In genomic region chr9:16469184-16469583, GRCh38 we compare ENCODE assay signal across 18 cellular contexts.
DNase-seq lines count a peak whose midpoint lies in the region; ATAC-seq and TF ChIP-seq lines count a peak whose summit lies in the region.
"Had no signal": no experiment of that assay in that cellular context is flagged by ENCODE, and none has a peak within 500 bp of the region (broad histone marks: within the 10 kb centered on the region; RNA-seq: fewer than 3 reads in every experiment).

No MANE protein-coding gene starts in this region.

- H3K4me3 Mint-ChIP-seq in nephron progenitor cell, result no peak overlapping the region
- no peak overlapping the region for H3K4me3 Mint-ChIP-seq in MCF 10A (ENCODE audit: unreplicated experiment)
- H3K4me3 Mint-ChIP-seq: CD14-positive monocyte; CD4-positive, alpha-beta memory T cell; HFFc6 had no signal

- H3K4me1 Mint-ChIP-seq in nephron progenitor cell (peaks cover 3% of the 10 kb centered on the region), MCF 10A (ENCODE audit: insufficient read depth, unreplicated experiment) (no peaks in the 10 kb centered on the region)
- H3K4me1 Mint-ChIP-seq: CD14-positive monocyte; CD4-positive, alpha-beta memory T cell had no signal

- intact Hi-C loops in MCF 10A (cut with micrococcal nuclease), result no loop called here

- peaks cover 11% of the 10 kb centered on the region for H3K27me3 Mint-ChIP-seq in nephron progenitor cell (ENCODE audit: low read depth, poor library complexity)
- H3K27me3 Mint-ChIP-seq in MCF 10A (ENCODE audit: insufficient read depth, unreplicated experiment), result no peaks in the 10 kb centered on the region
- H3K27me3 Mint-ChIP-seq: CD4-positive, alpha-beta memory T cell had no signal

- peaks cover 37% of the 10 kb centered on the region for H3K9me3 Mint-ChIP-seq in nephron progenitor cell
- H3K9me3 Mint-ChIP-seq in MCF 10A (ENCODE audit: unreplicated experiment), result no peaks in the 10 kb centered on the region
- H3K9me3 Mint-ChIP-seq: HFFc6 had no signal

- CTCF ChIA-PET in MCF 10A (lab: Yijun Ruan, JAX), result no interaction called here

- H3K36me3 Mint-ChIP-seq in nephron progenitor cell (ENCODE audit: low read depth) (peaks cover 24% of the 10 kb centered on the region), MCF 10A (ENCODE audit: insufficient read depth, unreplicated experiment) (no peaks in the 10 kb centered on the region)
- H3K36me3 Mint-ChIP-seq: CD14-positive monocyte; CD4-positive, alpha-beta memory T cell had no signal

- no peak overlapping the region for H3K27ac Mint-ChIP-seq in nephron progenitor cell
- H3K27ac Mint-ChIP-seq in MCF 10A (ENCODE audit: low read depth, unreplicated experiment), result no peak overlapping the region
- H3K27ac Mint-ChIP-seq: HFFc6 had no signal

- TF ChIP-seq CTCF in GM12865 (IDR thresholded peaks at IDR 0.05; ENCODE audit: insufficient read depth, low read depth, low read length, missing control alignments) (no peak), nephron progenitor cell (IDR thresholded peaks at IDR 0.05) (no peak), MCF 10A (IDR thresholded peaks at IDR 0.05; ENCODE audit: unreplicated experiment) (no peak)

- DNase-seq in GM12865 (ENCODE audit: low read depth), result peak; percentile 50
- DNase-seq in NAMALWA (ENCODE audit: low spot score), result peak; percentile 1
- DNase-seq in amniotic epithelial cell (ENCODE audit: low read depth), result peak; percentile 51
- DNase-seq in nephron progenitor cell, result no peak
- no peak for DNase-seq in glomerular visceral epithelial cell (ENCODE audit: extremely low spot score)
- DNase-seq in MCF 10A (ENCODE audit: unreplicated experiment), result no peak
- DNase-seq: 8988T; CD4-positive, alpha-beta memory T cell; DMS153; DMS79; GF-D8; GOT3; H7; HFFc6 had no signal

- no TSS peak for BruUV-seq in MCF 10A (replicated peaks; lab: Mats Ljungman, UMichigan)

- H3K4me3 ChIP-seq in GM12865 (ENCODE audit: low read depth, low read length), result peak overlapping the region; percentile 27
- H3K4me3 ChIP-seq: BLaER1 had no signal

- ATAC-seq in HG03135 (IDR thresholded peaks at IDR 0.05; ENCODE audit: unreplicated experiment), result no peak
- ATAC-seq: HCT116 had no signal

- POLR2A ChIA-PET in MCF 10A (lab: Yijun Ruan, JAX), result no interaction called here

Comparison
In these comparisons a context has a peak if more than half of its experiments do, and no peak if none do; other contexts are left out.
1. DNase-seq: peak in GM12865 (single experiment), NAMALWA (single experiment) and amniotic epithelial cell (single experiment); none in nephron progenitor cell (single experiment), glomerular visceral epithelial cell (single experiment) and MCF 10A (single experiment).